In genomic region chr17:36182176-36183000, GRCh38 we compare ENCODE assay signal across 8 cellular contexts. TPM values are rescaled to one million over a fixed set of nuclear protein-coding genes. Genes with fewer than 3 reads are reported as not detected.
DNase-seq lines count a peak whose midpoint lies in the region; ATAC-seq and TF ChIP-seq lines count a peak whose summit lies in the region.

No MANE protein-coding gene starts in this region.

- intact Hi-C loops in Caco-2 (cut with micrococcal nuclease; ENCODE audit: unreplicated experiment) (no loop called here), left cardiac atrium (cut with DNase I) (no loop called here)

- peaks cover 16% of the 10 kb centered on the region for H3K27me3 Mint-ChIP-seq in Caco-2 (ENCODE audit: insufficient read depth, unreplicated experiment)
- H3K27me3 Mint-ChIP-seq in T-cell: peaks cover 36 to 61% of the 10 kb centered on the region in 2 donors
- peaks cover 28% of the 10 kb centered on the region for H3K27me3 Mint-ChIP-seq in progenitor cell of endocrine pancreas

- peak in 1 of 4 experiments; percentile 6 for ATAC-seq in T-cell (replicated peaks in 1 of 4)
- peak; percentile 38 to 45 for ATAC-seq in left cardiac atrium
- no peak for ATAC-seq in HG03025 (IDR thresholded peaks at IDR 0.05; ENCODE audit: low FRiP score, unreplicated experiment)

- no peaks in the 10 kb centered on the region for H3K36me3 ChIP-seq in Caco-2 (ENCODE audit: control insufficient read depth, insufficient read depth, low read length)

- no peak for DNase-seq in Caco-2
- no peak for DNase-seq in T-cell
- DNase-seq in left cardiac atrium: peak; percentile 40
- peak; percentile 49 for DNase-seq in progenitor cell of endocrine pancreas (ENCODE audit: low spot score, unreplicated experiment)
- no peak for DNase-seq in NOMO-1 (lab: John Stamatoyannopoulos, UW; ENCODE audit: unreplicated experiment in 2 of 2)
- DNase-seq in GM13977 (ENCODE audit: low spot score): no peak
- no peak for DNase-seq in MV-4-11 (lab: John Stamatoyannopoulos, UW)

- H3K4me1 Mint-ChIP-seq in Caco-2 (ENCODE audit: low read depth, unreplicated experiment) (no peaks in the 10 kb centered on the region), T-cell (peaks cover 0 to 14% (median 3%) of the 10 kb centered on the region in 3 donors), progenitor cell of endocrine pancreas (ENCODE audit: low read depth) (peaks cover 17% of the 10 kb centered on the region)

- no peaks in the 10 kb centered on the region for H3K9me3 ChIP-seq in Caco-2

- no peak overlapping the region for H3K27ac Mint-ChIP-seq in Caco-2 (ENCODE audit: unreplicated experiment)
- peak overlapping the region; percentile 19 to 53 for H3K27ac Mint-ChIP-seq in T-cell
- peak overlapping the region; percentile 78 for H3K27ac Mint-ChIP-seq in progenitor cell of endocrine pancreas

- no TSS peak for BruUV-seq in Caco-2 (replicated peaks; lab: Mats Ljungman, UMichigan)

- H3K27me3 ChIP-seq in Caco-2 (replicated peaks; ENCODE audit: control insufficient read depth, insufficient read depth, low read length): no peaks in the 10 kb centered on the region; the same call in none of the 2 replicates

- H3K36me3 Mint-ChIP-seq in Caco-2 (ENCODE audit: insufficient read depth, unreplicated experiment): no peaks in the 10 kb centered on the region
- H3K36me3 Mint-ChIP-seq in T-cell: no peaks in the 10 kb centered on the region
- H3K36me3 Mint-ChIP-seq in progenitor cell of endocrine pancreas (ENCODE audit: insufficient read depth): no peaks in the 10 kb centered on the region

- peaks cover 4% of the 10 kb centered on the region; the same call in 1 of the 2 replicates for H3K4me1 ChIP-seq in Caco-2

- CTCF ChIA-PET in Caco-2 (lab: Charles Lee): interaction anchor here (0.6 to 1.0 kb wide), 3 partner anchors 23 to 418 kb away, joined by 3 to 6 read pairs (median 4); no protein-coding TSS in a partner anchor
- CTCF ChIA-PET in T-cell (lab: Charles Lee): no interaction called here

- POLR2A ChIA-PET in Caco-2 (lab: Charles Lee) (no interaction called here), T-cell (lab: Charles Lee) (no interaction called here)

- H3K4me3 Mint-ChIP-seq in Caco-2 (ENCODE audit: unreplicated experiment) (peak overlapping the region; percentile 57), T-cell (peak overlapping the region in 2 of 3 donors; percentile 26 to 51), progenitor cell of endocrine pancreas (ENCODE audit: low read depth) (peak overlapping the region; percentile 80)

- H3K9me3 Mint-ChIP-seq in Caco-2 (ENCODE audit: unreplicated experiment) (no peaks in the 10 kb centered on the region), T-cell (no peaks in the 10 kb centered on the region), progenitor cell of endocrine pancreas (ENCODE audit: low read depth) (no peaks in the 10 kb centered on the region)

- TF ChIP-seq CTCF in Caco-2 (IDR thresholded peaks at IDR 0.05; ENCODE audit: insufficient read depth in 1 of 2, low read depth in 1 of 2, low read length in 1 of 2, severe bottlenecking in 1 of 2, unreplicated experiment in 1 of 2) (no peak), progenitor cell of endocrine pancreas (IDR thresholded peaks at IDR 0.05; ENCODE audit: unreplicated experiment) (no peak), GM13977 (IDR thresholded peaks at IDR 0.05; ENCODE audit: extremely low read depth, insufficient read depth, missing control alignments) (no peak)

- peak overlapping the region; percentile 47 for H3K4me3 ChIP-seq in Caco-2 (ENCODE audit: low read depth, low read length)

- in situ Hi-C loops in GM13977 (cut with MboI; ENCODE audit: low pct_unique_long_range_greater_than_20kb, low sequenced_read_pairs, unreplicated experiment): no loop called here

RNA-seq across cellular contexts. Expression of gene TBC1D3B, which starts 6.0 kb away (rescaled TPM):
- 9.1 and 12.5 TPM in 2 replicates for total RNA-seq in Caco-2 (2022)
- 10 to 100 TPM in 4 of 5 donors, 1 to 10 TPM in 1; 6.1 to 13.7 (median 12.2) TPM for total RNA-seq in T-cell
- 1 to 10 TPM; 2.2 to 3.9 TPM for total RNA-seq in left cardiac atrium
- 27.1 and 30.1 TPM in 2 replicates for total RNA-seq in progenitor cell of endocrine pancreas

RNA-seq across cellular contexts. Expression of gene CCL3L1, which starts 14.2 kb away (rescaled TPM):
- total RNA-seq in Caco-2 (2022): not detected in 2 replicates
- 1 to 10 TPM; 1.1 to 7.5 (median 1.4) TPM for total RNA-seq in T-cell
- not detected for total RNA-seq in left cardiac atrium
- total RNA-seq in progenitor cell of endocrine pancreas: 0.82 and 1.7 TPM in 2 replicates

RNA-seq across cellular contexts. Expression of gene CCL4L2, which starts 28.5 kb away (rescaled TPM):
- not detected in 2 replicates for total RNA-seq in Caco-2 (2022)
- total RNA-seq in T-cell: 10 to 100 TPM in 1 of 5 donors, 1 to 10 TPM in 4; 1.1 to 12.6 (median 2.2) TPM
- under 1 TPM in 1 of 2 donors, not detected in 1; 0.56 TPM for total RNA-seq in left cardiac atrium
- not detected in 2 replicates for total RNA-seq in progenitor cell of endocrine pancreas

Comparison
In these comparisons a context has a peak if more than half of its experiments do, and no peak if none do; other contexts are left out.
1. DNase-seq: peak in left cardiac atrium (single experiment) and progenitor cell of endocrine pancreas (single experiment); none in Caco-2 (0 of 2), T-cell (0 of 34), NOMO-1 (0 of 2), GM13977 (single experiment) and MV-4-11 (single experiment).
2. Peak in every context shown above with its lines, with median percentiles within 50 percentile points of each other: H3K4me3 Mint-ChIP-seq.